ENCODE assay signal across 19 cellular contexts in the genomic region with DNA sequence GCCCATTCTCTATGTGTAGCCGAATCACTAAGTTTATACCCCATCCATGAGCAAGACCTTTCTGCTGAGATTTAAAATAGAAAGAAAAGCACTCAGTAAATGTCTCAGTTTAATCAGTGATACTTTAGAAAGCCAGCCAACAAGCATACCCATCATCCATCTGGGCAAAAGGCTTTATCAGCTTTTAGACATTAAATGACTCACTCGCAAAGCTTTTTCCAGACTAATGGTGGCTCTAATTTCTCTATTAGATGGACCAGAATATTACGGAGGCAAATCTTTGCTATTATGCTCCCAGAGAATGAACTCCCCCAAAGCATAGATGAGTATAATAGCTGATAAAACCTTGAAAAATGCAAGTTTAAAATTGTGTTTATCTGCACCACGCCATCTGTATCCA.
"Had no signal": no experiment of that assay in that cellular context is flagged by ENCODE, and none has a peak within 500 bp of the region (broad histone marks: within the 10 kb centered on the region; RNA-seq: fewer than 3 reads in every experiment).

No MANE protein-coding gene starts in this region.

- H3K4me2 ChIP-seq: neural progenitor cell had no signal

- H3K27ac ChIP-seq: dorsolateral prefrontal cortex, esophagus muscularis mucosa, foreskin keratinocyte, left lung, neural progenitor cell, parathyroid adenoma, right lobe of liver, thoracic aorta, tibial nerve, upper lobe of left lung had no signal

- H3K9ac ChIP-seq: neural progenitor cell, parathyroid adenoma had no signal

- H3K4me1 ChIP-seq: esophagus muscularis mucosa, foreskin keratinocyte, left lung, neural progenitor cell, parathyroid adenoma, right lobe of liver, tibial nerve, upper lobe of left lung had no signal

- ATAC-seq: foreskin keratinocyte; left lung; naive thymus-derived CD4-positive, alpha-beta T cell; stimulated activated naive B cell treated with anti-CD40 and anti-IgM and Interleukin-4, amounts not matched to agents 10 μg/mL and 1 μg/mL and 100 μg/mL, for 72 hours had no signal

- DNase-seq: dorsolateral prefrontal cortex; effector CD4-positive, alpha-beta T cell; endodermal cell; foreskin keratinocyte; hypothalamus; kidney; left lung; mesenchymal stem cell; midbrain; naive thymus-derived CD4-positive, alpha-beta T cell; right lobe of liver; stimulated activated CD4-positive, alpha-beta T cell treated with anti-CD3 and anti-CD28 coated beads, Interleukin-4, amount 100 ng/mL, for 4 hours; stimulated activated naive B cell treated with anti-CD40 and anti-IgM and Interleukin-4, amounts not matched to agents 10 μg/mL and 1 μg/mL and 100 μg/mL, for 72 hours; upper lobe of left lung had no signal

- H3K4me3 ChIP-seq: dorsolateral prefrontal cortex, esophagus muscularis mucosa, left lung, neural progenitor cell, right lobe of liver, thoracic aorta, tibial nerve, upper lobe of left lung had no signal

- H3K9me3 ChIP-seq: esophagus muscularis mucosa, right lobe of liver, thoracic aorta, tibial nerve, upper lobe of left lung had no signal

- H3K36me3 ChIP-seq: esophagus muscularis mucosa, left lung, neural progenitor cell, right lobe of liver, thoracic aorta, tibial nerve, upper lobe of left lung had no signal

- H3K27me3 ChIP-seq: dorsolateral prefrontal cortex, esophagus muscularis mucosa, foreskin keratinocyte, left lung, neural progenitor cell, right lobe of liver, tibial nerve, upper lobe of left lung had no signal

- H2AFZ ChIP-seq: neural progenitor cell, parathyroid adenoma had no signal

- H3K79me2 ChIP-seq: parathyroid adenoma had no signal
